9 cellular contexts compared by ENCODE assay signal in the genomic region with DNA sequence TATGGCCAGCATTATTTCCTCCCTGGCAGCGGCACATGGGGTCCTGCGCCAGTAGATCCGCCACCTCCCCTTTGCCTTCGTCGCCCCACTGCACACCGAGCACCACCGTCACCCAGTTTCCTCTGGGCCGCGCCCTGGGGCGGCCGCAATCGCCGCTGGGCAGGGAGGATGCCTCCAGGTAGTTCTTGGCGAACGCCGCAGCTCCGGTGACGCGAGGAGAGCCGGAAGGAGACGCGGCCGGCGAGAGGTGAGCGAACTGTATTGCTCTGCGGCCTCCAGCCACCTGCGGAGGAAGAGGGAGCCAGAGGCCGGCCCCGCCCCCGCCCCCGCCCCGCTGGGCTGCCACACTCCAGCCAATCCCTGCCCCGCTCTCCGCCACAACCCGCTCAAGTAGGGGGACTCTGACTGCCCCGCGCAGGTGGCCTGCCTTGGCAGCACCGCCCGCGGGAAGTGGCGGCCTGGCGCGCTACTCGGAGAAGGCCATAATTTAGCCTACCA. TPM values are rescaled to one million over a fixed set of nuclear protein-coding genes. Genes with fewer than 3 reads are reported as not detected.
DNase-seq lines count a peak whose midpoint lies in the region; ATAC-seq and TF ChIP-seq lines count a peak whose summit lies in the region.
"Had no signal": no experiment of that assay in that cellular context is flagged by ENCODE, and none has a peak within 500 bp of the region (broad histone marks: within the 10 kb centered on the region; RNA-seq: fewer than 3 reads in every experiment).

No MANE protein-coding gene starts in this region.

- TF ChIP-seq CTCF in right atrium auricular region (IDR thresholded peaks at IDR 0.05) = no peak
- no peak for TF ChIP-seq CTCF in mesothelial cell of epicardium (IDR thresholded peaks at IDR 0.05; ENCODE audit: unreplicated experiment)

- peak; percentile 71 for DNase-seq in Right ventricle myocardium inferior (ENCODE audit: missing footprints)
- no peak for DNase-seq in right atrium auricular region (ENCODE audit: low spot score)
- peak; percentile 41 to 65 (median 55) for DNase-seq in T-helper 1 cell
- peak; percentile 85 to 87 for DNase-seq in T47D (ENCODE audit: low read depth in 1 of 2, low spot score in 1 of 2)
- DNase-seq in mesothelial cell of epicardium (ENCODE audit: low spot score in 2 of 2, unreplicated experiment in 2 of 2) = no peak
- DNase-seq in AG08396 (ENCODE audit: low spot score) = no peak
- DNase-seq: DND-41 had no signal

- H3K4me3 ChIP-seq in right atrium auricular region = peak overlapping the region in 1 of 2 donors; percentile 40

- H3K27ac ChIP-seq in right atrium auricular region = no peak overlapping the region

- H3K9me3 ChIP-seq in right atrium auricular region = no peaks in the 10 kb centered on the region

- no peaks in the 10 kb centered on the region for H3K27me3 ChIP-seq in right atrium auricular region

- peaks cover 5% of the 10 kb centered on the region for H3K4me1 Mint-ChIP-seq in mesothelial cell of epicardium
- H3K4me1 Mint-ChIP-seq in stimulated activated naive CD8-positive, alpha-beta T cell treated with anti-CD3 and anti-CD28 coated beads, Interleukin-15, Interleukin-2, amounts not matched to agents 100 ng/mL and 50 ng/mL, for 24 hours (ENCODE audit: low read depth) = peaks cover 23% of the 10 kb centered on the region

- H3K27me3 Mint-ChIP-seq in mesothelial cell of epicardium (ENCODE audit: low read depth) = peaks cover 80% of the 10 kb centered on the region
- H3K27me3 Mint-ChIP-seq in stimulated activated naive CD8-positive, alpha-beta T cell treated with anti-CD3 and anti-CD28 coated beads, Interleukin-15, Interleukin-2, amounts not matched to agents 100 ng/mL and 50 ng/mL, for 24 hours = no peaks in the 10 kb centered on the region

- in situ Hi-C loops in T47D (cut with HindIII; ENCODE audit: low pct_unique_long_range_greater_than_20kb, low sequenced_read_pairs) = no loop called here

- no peak for ATAC-seq in Right ventricle myocardium inferior
- peak; percentile 91 for ATAC-seq in HG03139 (IDR thresholded peaks at IDR 0.05; ENCODE audit: unreplicated experiment)

- H3K4me1 ChIP-seq in right atrium auricular region = peaks cover 0 to 7% of the 10 kb centered on the region in 2 donors

- H3K36me3 ChIP-seq in right atrium auricular region = no peaks in the 10 kb centered on the region

- H3K36me3 Mint-ChIP-seq in mesothelial cell of epicardium = no peaks in the 10 kb centered on the region
- peaks cover 26% of the 10 kb centered on the region for H3K36me3 Mint-ChIP-seq in stimulated activated naive CD8-positive, alpha-beta T cell treated with anti-CD3 and anti-CD28 coated beads, Interleukin-15, Interleukin-2, amounts not matched to agents 100 ng/mL and 50 ng/mL, for 24 hours (ENCODE audit: low read depth)

- no peak overlapping the region for H3K27ac Mint-ChIP-seq in mesothelial cell of epicardium
- H3K27ac Mint-ChIP-seq in stimulated activated naive CD8-positive, alpha-beta T cell treated with anti-CD3 and anti-CD28 coated beads, Interleukin-15, Interleukin-2, amounts not matched to agents 100 ng/mL and 50 ng/mL, for 24 hours = peak overlapping the region; percentile 83

- H3K9me3 Mint-ChIP-seq in mesothelial cell of epicardium = peaks cover 9% of the 10 kb centered on the region
- H3K9me3 Mint-ChIP-seq in stimulated activated naive CD8-positive, alpha-beta T cell treated with anti-CD3 and anti-CD28 coated beads, Interleukin-15, Interleukin-2, amounts not matched to agents 100 ng/mL and 50 ng/mL, for 24 hours = peaks cover 11% of the 10 kb centered on the region

- intact Hi-C loops in Right ventricle myocardium inferior (cut with DNase I) = no loop called here

- H3K4me3 Mint-ChIP-seq in mesothelial cell of epicardium = peak overlapping the region; percentile 65
- H3K4me3 Mint-ChIP-seq in stimulated activated naive CD8-positive, alpha-beta T cell treated with anti-CD3 and anti-CD28 coated beads, Interleukin-15, Interleukin-2, amounts not matched to agents 100 ng/mL and 50 ng/mL, for 24 hours = peak overlapping the region; percentile 77

RNA-seq across cellular contexts. Expression of a gene that starts 11.8 kb away (rescaled TPM):
- total RNA-seq in Right ventricle myocardium inferior (6.7 TPM), right atrium auricular region (1 to 10 TPM; 1.1 to 1.3 TPM), mesothelial cell of epicardium (23.1 to 24.7 TPM (median 23.7 TPM) in 3 replicates)

RNA-seq across cellular contexts. Expression of a gene that starts 28.1 kb away (rescaled TPM):
- 3.0 TPM for total RNA-seq in Right ventricle myocardium inferior
- 1 to 10 TPM; 3.4 to 3.6 TPM for total RNA-seq in right atrium auricular region
- total RNA-seq in mesothelial cell of epicardium = 18.4 to 19.5 TPM (median 18.8 TPM) in 3 replicates

Comparison
In these comparisons a context has a peak if more than half of its experiments do, and no peak if none do; other contexts are left out.
1. DNase-seq: peak in Right ventricle myocardium inferior (single experiment), T-helper 1 cell (5 of 5) and T47D (2 of 2); none in right atrium auricular region (single experiment), mesothelial cell of epicardium (0 of 2) and AG08396 (single experiment).